Comparison of ENCODE assay signal across 1 cellular context in the genomic region with DNA sequence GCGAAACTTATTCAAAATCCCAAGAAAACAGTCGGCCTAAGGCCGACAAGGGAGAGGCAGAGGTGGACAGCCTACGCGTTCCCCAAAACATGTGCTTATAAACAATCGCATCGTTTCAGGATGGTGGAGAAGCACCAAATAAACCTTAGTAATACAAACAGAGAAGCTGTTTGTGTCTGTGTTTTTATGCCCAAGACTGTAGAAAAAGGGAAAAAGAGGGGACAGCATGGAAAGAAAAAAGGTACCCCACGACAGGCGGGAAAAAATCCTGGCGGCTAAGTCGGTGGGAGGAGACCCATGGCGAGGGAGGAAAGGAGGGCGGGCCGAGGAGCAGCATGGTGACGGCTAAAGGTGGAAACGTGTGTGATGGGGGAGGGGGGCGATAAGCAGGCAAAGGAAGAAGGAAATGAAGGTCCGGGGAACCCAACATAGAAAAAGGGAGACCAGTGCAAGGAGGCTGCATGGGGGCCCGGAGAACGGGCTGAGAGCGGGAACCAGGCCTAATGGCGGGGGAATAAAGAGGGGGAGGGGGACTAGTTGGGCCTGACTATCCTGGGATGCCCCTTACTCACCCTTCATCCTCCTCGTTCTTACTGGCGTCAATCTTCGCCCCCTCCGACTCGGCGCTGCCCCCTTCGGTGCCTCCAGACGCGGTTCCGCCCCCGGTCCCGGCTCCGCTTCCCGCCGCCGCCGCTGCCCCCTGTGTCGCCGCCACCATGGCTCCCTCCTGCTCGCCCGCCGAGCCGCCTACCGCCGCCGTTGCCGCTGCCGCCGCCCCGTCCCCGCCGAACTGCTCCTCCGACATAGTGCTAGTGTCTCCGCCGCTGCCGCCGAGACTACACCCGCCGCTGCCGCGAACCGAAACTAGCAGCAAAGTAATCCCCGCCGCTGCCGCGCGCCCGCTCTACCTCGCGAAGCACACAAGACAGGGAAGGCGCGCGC.
TF ChIP-seq lines count a peak whose summit lies in the region.

No MANE protein-coding gene starts in this region.

TF ChIP-seq in K562, 482 proteins besides CTCF, POLR2A, EP300 and RAD21 (continued from another document and continues in another):
- TF ChIP-seq, protein P1, sequence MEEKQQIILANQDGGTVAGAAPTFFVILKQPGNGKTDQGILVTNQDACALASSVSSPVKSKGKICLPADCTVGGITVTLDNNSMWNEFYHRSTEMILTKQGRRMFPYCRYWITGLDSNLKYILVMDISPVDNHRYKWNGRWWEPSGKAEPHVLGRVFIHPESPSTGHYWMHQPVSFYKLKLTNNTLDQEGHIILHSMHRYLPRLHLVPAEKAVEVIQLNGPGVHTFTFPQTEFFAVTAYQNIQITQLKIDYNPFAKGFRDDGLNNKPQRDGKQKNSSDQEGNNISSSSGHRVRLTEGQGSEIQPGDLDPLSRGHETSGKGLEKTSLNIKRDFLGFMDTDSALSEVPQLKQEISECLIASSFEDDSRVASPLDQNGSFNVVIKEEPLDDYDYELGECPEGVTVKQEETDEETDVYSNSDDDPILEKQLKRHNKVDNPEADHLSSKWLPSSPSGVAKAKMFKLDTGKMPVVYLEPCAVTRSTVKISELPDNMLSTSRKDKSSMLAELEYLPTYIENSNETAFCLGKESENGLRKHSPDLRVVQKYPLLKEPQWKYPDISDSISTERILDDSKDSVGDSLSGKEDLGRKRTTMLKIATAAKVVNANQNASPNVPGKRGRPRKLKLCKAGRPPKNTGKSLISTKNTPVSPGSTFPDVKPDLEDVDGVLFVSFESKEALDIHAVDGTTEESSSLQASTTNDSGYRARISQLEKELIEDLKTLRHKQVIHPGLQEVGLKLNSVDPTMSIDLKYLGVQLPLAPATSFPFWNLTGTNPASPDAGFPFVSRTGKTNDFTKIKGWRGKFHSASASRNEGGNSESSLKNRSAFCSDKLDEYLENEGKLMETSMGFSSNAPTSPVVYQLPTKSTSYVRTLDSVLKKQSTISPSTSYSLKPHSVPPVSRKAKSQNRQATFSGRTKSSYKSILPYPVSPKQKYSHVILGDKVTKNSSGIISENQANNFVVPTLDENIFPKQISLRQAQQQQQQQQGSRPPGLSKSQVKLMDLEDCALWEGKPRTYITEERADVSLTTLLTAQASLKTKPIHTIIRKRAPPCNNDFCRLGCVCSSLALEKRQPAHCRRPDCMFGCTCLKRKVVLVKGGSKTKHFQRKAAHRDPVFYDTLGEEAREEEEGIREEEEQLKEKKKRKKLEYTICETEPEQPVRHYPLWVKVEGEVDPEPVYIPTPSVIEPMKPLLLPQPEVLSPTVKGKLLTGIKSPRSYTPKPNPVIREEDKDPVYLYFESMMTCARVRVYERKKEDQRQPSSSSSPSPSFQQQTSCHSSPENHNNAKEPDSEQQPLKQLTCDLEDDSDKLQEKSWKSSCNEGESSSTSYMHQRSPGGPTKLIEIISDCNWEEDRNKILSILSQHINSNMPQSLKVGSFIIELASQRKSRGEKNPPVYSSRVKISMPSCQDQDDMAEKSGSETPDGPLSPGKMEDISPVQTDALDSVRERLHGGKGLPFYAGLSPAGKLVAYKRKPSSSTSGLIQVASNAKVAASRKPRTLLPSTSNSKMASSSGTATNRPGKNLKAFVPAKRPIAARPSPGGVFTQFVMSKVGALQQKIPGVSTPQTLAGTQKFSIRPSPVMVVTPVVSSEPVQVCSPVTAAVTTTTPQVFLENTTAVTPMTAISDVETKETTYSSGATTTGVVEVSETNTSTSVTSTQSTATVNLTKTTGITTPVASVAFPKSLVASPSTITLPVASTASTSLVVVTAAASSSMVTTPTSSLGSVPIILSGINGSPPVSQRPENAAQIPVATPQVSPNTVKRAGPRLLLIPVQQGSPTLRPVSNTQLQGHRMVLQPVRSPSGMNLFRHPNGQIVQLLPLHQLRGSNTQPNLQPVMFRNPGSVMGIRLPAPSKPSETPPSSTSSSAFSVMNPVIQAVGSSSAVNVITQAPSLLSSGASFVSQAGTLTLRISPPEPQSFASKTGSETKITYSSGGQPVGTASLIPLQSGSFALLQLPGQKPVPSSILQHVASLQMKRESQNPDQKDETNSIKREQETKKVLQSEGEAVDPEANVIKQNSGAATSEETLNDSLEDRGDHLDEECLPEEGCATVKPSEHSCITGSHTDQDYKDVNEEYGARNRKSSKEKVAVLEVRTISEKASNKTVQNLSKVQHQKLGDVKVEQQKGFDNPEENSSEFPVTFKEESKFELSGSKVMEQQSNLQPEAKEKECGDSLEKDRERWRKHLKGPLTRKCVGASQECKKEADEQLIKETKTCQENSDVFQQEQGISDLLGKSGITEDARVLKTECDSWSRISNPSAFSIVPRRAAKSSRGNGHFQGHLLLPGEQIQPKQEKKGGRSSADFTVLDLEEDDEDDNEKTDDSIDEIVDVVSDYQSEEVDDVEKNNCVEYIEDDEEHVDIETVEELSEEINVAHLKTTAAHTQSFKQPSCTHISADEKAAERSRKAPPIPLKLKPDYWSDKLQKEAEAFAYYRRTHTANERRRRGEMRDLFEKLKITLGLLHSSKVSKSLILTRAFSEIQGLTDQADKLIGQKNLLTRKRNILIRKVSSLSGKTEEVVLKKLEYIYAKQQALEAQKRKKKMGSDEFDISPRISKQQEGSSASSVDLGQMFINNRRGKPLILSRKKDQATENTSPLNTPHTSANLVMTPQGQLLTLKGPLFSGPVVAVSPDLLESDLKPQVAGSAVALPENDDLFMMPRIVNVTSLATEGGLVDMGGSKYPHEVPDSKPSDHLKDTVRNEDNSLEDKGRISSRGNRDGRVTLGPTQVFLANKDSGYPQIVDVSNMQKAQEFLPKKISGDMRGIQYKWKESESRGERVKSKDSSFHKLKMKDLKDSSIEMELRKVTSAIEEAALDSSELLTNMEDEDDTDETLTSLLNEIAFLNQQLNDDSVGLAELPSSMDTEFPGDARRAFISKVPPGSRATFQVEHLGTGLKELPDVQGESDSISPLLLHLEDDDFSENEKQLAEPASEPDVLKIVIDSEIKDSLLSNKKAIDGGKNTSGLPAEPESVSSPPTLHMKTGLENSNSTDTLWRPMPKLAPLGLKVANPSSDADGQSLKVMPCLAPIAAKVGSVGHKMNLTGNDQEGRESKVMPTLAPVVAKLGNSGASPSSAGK (IDR thresholded peaks at IDR 0.05) = peak; percentile 79
- no peak for TF ChIP-seq PPARD (CRISPR knock-in tag; IDR thresholded peaks at IDR 0.05)
- peak; percentile 82 for TF ChIP-seq CHD1 (IDR thresholded peaks at IDR 0.05; ENCODE audit: low read length)
- TF ChIP-seq, protein P2, sequence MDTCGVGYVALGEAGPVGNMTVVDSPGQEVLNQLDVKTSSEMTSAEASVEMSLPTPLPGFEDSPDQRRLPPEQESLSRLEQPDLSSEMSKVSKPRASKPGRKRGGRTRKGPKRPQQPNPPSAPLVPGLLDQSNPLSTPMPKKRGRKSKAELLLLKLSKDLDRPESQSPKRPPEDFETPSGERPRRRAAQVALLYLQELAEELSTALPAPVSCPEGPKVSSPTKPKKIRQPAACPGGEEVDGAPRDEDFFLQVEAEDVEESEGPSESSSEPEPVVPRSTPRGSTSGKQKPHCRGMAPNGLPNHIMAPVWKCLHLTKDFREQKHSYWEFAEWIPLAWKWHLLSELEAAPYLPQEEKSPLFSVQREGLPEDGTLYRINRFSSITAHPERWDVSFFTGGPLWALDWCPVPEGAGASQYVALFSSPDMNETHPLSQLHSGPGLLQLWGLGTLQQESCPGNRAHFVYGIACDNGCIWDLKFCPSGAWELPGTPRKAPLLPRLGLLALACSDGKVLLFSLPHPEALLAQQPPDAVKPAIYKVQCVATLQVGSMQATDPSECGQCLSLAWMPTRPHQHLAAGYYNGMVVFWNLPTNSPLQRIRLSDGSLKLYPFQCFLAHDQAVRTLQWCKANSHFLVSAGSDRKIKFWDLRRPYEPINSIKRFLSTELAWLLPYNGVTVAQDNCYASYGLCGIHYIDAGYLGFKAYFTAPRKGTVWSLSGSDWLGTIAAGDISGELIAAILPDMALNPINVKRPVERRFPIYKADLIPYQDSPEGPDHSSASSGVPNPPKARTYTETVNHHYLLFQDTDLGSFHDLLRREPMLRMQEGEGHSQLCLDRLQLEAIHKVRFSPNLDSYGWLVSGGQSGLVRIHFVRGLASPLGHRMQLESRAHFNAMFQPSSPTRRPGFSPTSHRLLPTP (IDR thresholded peaks at IDR 0.05; ENCODE audit: borderline replicate concordance, extremely low read depth, insufficient read length) = no peak
- peak; percentile 50 for TF ChIP-seq FUS (optimal IDR thresholded peaks at IDR 0.05; ENCODE audit: low read depth, low read length)
- peak; percentile 55 for TF ChIP-seq BRD9 (IDR thresholded peaks at IDR 0.05; ENCODE audit: low read depth, partially characterized antibody)
- TF ChIP-seq, protein P3, sequence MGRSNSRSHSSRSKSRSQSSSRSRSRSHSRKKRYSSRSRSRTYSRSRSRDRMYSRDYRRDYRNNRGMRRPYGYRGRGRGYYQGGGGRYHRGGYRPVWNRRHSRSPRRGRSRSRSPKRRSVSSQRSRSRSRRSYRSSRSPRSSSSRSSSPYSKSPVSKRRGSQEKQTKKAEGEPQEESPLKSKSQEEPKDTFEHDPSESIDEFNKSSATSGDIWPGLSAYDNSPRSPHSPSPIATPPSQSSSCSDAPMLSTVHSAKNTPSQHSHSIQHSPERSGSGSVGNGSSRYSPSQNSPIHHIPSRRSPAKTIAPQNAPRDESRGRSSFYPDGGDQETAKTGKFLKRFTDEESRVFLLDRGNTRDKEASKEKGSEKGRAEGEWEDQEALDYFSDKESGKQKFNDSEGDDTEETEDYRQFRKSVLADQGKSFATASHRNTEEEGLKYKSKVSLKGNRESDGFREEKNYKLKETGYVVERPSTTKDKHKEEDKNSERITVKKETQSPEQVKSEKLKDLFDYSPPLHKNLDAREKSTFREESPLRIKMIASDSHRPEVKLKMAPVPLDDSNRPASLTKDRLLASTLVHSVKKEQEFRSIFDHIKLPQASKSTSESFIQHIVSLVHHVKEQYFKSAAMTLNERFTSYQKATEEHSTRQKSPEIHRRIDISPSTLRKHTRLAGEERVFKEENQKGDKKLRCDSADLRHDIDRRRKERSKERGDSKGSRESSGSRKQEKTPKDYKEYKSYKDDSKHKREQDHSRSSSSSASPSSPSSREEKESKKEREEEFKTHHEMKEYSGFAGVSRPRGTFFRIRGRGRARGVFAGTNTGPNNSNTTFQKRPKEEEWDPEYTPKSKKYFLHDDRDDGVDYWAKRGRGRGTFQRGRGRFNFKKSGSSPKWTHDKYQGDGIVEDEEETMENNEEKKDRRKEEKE (IDR thresholded peaks at IDR 0.05; ENCODE audit: borderline replicate concordance in 1 of 2, control insufficient read depth in 1 of 2, low read depth in 2 of 2, low read length in 1 of 2) = no peak
- TF ChIP-seq ZBTB8A (IDR thresholded peaks at IDR 0.05; ENCODE audit: partially characterized antibody) = no peak
- no peak for TF ChIP-seq ZNF134 (CRISPR knock-in tag; conservative IDR thresholded peaks at IDR 0.05)
- no peak for TF ChIP-seq ZKSCAN3 (CRISPR knock-in tag; IDR thresholded peaks at IDR 0.05)
- TF ChIP-seq, protein P4, sequence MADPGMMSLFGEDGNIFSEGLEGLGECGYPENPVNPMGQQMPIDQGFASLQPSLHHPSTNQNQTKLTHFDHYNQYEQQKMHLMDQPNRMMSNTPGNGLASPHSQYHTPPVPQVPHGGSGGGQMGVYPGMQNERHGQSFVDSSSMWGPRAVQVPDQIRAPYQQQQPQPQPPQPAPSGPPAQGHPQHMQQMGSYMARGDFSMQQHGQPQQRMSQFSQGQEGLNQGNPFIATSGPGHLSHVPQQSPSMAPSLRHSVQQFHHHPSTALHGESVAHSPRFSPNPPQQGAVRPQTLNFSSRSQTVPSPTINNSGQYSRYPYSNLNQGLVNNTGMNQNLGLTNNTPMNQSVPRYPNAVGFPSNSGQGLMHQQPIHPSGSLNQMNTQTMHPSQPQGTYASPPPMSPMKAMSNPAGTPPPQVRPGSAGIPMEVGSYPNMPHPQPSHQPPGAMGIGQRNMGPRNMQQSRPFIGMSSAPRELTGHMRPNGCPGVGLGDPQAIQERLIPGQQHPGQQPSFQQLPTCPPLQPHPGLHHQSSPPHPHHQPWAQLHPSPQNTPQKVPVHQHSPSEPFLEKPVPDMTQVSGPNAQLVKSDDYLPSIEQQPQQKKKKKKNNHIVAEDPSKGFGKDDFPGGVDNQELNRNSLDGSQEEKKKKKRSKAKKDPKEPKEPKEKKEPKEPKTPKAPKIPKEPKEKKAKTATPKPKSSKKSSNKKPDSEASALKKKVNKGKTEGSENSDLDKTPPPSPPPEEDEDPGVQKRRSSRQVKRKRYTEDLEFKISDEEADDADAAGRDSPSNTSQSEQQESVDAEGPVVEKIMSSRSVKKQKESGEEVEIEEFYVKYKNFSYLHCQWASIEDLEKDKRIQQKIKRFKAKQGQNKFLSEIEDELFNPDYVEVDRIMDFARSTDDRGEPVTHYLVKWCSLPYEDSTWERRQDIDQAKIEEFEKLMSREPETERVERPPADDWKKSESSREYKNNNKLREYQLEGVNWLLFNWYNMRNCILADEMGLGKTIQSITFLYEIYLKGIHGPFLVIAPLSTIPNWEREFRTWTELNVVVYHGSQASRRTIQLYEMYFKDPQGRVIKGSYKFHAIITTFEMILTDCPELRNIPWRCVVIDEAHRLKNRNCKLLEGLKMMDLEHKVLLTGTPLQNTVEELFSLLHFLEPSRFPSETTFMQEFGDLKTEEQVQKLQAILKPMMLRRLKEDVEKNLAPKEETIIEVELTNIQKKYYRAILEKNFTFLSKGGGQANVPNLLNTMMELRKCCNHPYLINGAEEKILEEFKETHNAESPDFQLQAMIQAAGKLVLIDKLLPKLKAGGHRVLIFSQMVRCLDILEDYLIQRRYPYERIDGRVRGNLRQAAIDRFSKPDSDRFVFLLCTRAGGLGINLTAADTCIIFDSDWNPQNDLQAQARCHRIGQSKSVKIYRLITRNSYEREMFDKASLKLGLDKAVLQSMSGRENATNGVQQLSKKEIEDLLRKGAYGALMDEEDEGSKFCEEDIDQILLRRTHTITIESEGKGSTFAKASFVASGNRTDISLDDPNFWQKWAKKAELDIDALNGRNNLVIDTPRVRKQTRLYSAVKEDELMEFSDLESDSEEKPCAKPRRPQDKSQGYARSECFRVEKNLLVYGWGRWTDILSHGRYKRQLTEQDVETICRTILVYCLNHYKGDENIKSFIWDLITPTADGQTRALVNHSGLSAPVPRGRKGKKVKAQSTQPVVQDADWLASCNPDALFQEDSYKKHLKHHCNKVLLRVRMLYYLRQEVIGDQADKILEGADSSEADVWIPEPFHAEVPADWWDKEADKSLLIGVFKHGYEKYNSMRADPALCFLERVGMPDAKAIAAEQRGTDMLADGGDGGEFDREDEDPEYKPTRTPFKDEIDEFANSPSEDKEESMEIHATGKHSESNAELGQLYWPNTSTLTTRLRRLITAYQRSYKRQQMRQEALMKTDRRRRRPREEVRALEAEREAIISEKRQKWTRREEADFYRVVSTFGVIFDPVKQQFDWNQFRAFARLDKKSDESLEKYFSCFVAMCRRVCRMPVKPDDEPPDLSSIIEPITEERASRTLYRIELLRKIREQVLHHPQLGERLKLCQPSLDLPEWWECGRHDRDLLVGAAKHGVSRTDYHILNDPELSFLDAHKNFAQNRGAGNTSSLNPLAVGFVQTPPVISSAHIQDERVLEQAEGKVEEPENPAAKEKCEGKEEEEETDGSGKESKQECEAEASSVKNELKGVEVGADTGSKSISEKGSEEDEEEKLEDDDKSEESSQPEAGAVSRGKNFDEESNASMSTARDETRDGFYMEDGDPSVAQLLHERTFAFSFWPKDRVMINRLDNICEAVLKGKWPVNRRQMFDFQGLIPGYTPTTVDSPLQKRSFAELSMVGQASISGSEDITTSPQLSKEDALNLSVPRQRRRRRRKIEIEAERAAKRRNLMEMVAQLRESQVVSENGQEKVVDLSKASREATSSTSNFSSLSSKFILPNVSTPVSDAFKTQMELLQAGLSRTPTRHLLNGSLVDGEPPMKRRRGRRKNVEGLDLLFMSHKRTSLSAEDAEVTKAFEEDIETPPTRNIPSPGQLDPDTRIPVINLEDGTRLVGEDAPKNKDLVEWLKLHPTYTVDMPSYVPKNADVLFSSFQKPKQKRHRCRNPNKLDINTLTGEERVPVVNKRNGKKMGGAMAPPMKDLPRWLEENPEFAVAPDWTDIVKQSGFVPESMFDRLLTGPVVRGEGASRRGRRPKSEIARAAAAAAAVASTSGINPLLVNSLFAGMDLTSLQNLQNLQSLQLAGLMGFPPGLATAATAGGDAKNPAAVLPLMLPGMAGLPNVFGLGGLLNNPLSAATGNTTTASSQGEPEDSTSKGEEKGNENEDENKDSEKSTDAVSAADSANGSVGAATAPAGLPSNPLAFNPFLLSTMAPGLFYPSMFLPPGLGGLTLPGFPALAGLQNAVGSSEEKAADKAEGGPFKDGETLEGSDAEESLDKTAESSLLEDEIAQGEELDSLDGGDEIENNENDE (IDR thresholded peaks at IDR 0.05; ENCODE audit: low read depth, low read length) = no peak
- no peak for TF ChIP-seq RHOXF2B (CRISPR knock-in tag; conservative IDR thresholded peaks at IDR 0.05)
